ENCODE assay signal across 8 cellular contexts in genomic region chr2:224885836-224886547, GRCh38.
DNase-seq lines count a peak whose midpoint lies in the region; ATAC-seq, FAIRE-seq and TF ChIP-seq lines count a peak whose summit lies in the region.

No MANE protein-coding gene starts in this region.

- peaks cover 44% of the 10 kb centered on the region for H3K36me3 Mint-ChIP-seq in memory B cell
- peaks cover 0 to 7% (median 0%) of the 10 kb centered on the region in 3 experiments; a peak in 1 of 7 replicates for H3K36me3 Mint-ChIP-seq in H9 (ENCODE audit: insufficient read depth in 1 of 3, low read depth in 3 of 3)

- H3K4me2 ChIP-seq in H9 (ENCODE audit: insufficient read depth, insufficient read length, low read length), result no peak overlapping the region

- no peaks in the 10 kb centered on the region for H3K27me3 Mint-ChIP-seq in memory B cell
- H3K27me3 Mint-ChIP-seq in H9 (ENCODE audit: low read depth), result peaks cover 9% of the 10 kb centered on the region

- DNase-seq in memory B cell (ENCODE audit: low spot score in 2 of 2) (no peak), H9 (no peak), NCI-H2227 (lab: John Stamatoyannopoulos, UW; ENCODE audit: unreplicated experiment) (no peak), suprapubic skin (ENCODE audit: low spot score in 2 of 2) (no peak), kidney (no peak)

- H2BK120ac ChIP-seq in H9 (ENCODE audit: low read depth, low read length, poor library complexity, severe bottlenecking), result no peak overlapping the region

- intact Hi-C loops in kidney (cut with DNase I), result no loop called here

- H2AFZ ChIP-seq in H9 (ENCODE audit: low read length), result no peak overlapping the region

- H3K36me3 ChIP-seq in suprapubic skin (no peaks in the 10 kb centered on the region), kidney (ENCODE audit: control insufficient read depth in 1 of 2, insufficient read depth in 2 of 2, low read length in 2 of 2) (no peaks in the 10 kb centered on the region)

- no peak overlapping the region for H2BK20ac ChIP-seq in H9 (ENCODE audit: low read depth, low read length, poor library complexity, severe bottlenecking)

- H4K8ac ChIP-seq in H9 (replicated peaks; ENCODE audit: insufficient read length, low read depth, low read length), result no peak overlapping the region

- H2AK5ac ChIP-seq in H9 (ENCODE audit: insufficient read length, low read length), result no peak overlapping the region

- H3K27ac Mint-ChIP-seq in memory B cell, result peak overlapping the region; percentile 90
- no peak overlapping the region for H3K27ac Mint-ChIP-seq in H9

- H3K4me3 Mint-ChIP-seq in memory B cell, result no peak overlapping the region
- no peak overlapping the region for H3K4me3 Mint-ChIP-seq in H9

- no peaks in the 10 kb centered on the region for H4K20me1 ChIP-seq in H9 (ENCODE audit: control insufficient read depth, insufficient read depth, insufficient read length)

- no peak overlapping the region for H3K14ac ChIP-seq in H9 (ENCODE audit: insufficient read depth, low read length)

- no peak overlapping the region for H3K23ac ChIP-seq in H9 (ENCODE audit: insufficient read length, low read depth, low read length)

- H3K9ac ChIP-seq in H9 (ENCODE audit: extremely low read depth, insufficient read length, low read length), result no peak overlapping the region
- no peak overlapping the region for H3K9ac ChIP-seq in kidney (ENCODE audit: low read length in 2 of 2)

- TF ChIP-seq POLR2A in suprapubic skin (IDR thresholded peaks at IDR 0.05), result no peak

- H4K5ac ChIP-seq in H9 (ENCODE audit: insufficient read length, low read depth, low read length), result no peak overlapping the region

- no peak overlapping the region for H2BK12ac ChIP-seq in H9 (ENCODE audit: insufficient read length, low read depth, low read length)

- H3K56ac ChIP-seq in H9 (ENCODE audit: insufficient read length, low read depth, low read length), result no peak overlapping the region

- no CpG with 5 or more reads among the region's 9 CpGs for WGBS in H9 (ENCODE audit: extremely low coverage, insufficient read length, low lambda C conversion rate)
- 83% methylated on average over 9 of the region's 9 CpGs for WGBS in suprapubic skin

- no peaks in the 10 kb centered on the region for H3K23me2 ChIP-seq in H9 (ENCODE audit: insufficient read length, low read depth, low read length, poor library complexity, severe bottlenecking)

- H4K91ac ChIP-seq in H9 (ENCODE audit: insufficient read length, low read depth, low read length), result no peak overlapping the region

- H3K9me3 ChIP-seq in H9 (ENCODE audit: control insufficient read depth, low read depth, low read length), result no peaks in the 10 kb centered on the region
- no peaks in the 10 kb centered on the region for H3K9me3 ChIP-seq in suprapubic skin
- H3K9me3 ChIP-seq in kidney (ENCODE audit: control insufficient read depth in 1 of 2, low read length in 2 of 2), result no peaks in the 10 kb centered on the region

- no peak overlapping the region for H2BK5ac ChIP-seq in H9 (ENCODE audit: insufficient read length, low read length)

- ATAC-seq in GM18873 (IDR thresholded peaks at IDR 0.05; ENCODE audit: low FRiP score, unreplicated experiment) (peak; percentile 86), HG02885 (IDR thresholded peaks at IDR 0.05; ENCODE audit: poor library complexity, unreplicated experiment) (peak; percentile 95), SK-N-SH treated with all-trans-retinoic acid at 6 μM for 48 hours (peak; percentile 27; the same call in 2 of the 3 replicates), memory B cell (ENCODE audit: low read depth) (no peak)

- no peak overlapping the region for H2BK15ac ChIP-seq in H9 (ENCODE audit: low read depth, low read length)

- H3K9me3 Mint-ChIP-seq in memory B cell, result no peaks in the 10 kb centered on the region
- peaks cover 0 to 4% of the 10 kb centered on the region in 2 experiments; a peak in 2 of 5 replicates for H3K9me3 Mint-ChIP-seq in H9

- H3K4me1 ChIP-seq in H9 (ENCODE audit: insufficient read depth, low read length), result no peaks in the 10 kb centered on the region
- H3K4me1 ChIP-seq in suprapubic skin, result peaks cover 3% of the 10 kb centered on the region
- H3K4me1 ChIP-seq in kidney (ENCODE audit: control insufficient read depth in 1 of 2, insufficient read depth in 1 of 2, low read depth in 1 of 2, low read length in 2 of 2), result no peaks in the 10 kb centered on the region

- H3K27me3 ChIP-seq in H9 (ENCODE audit: insufficient read depth, low read length) (no peaks in the 10 kb centered on the region), suprapubic skin (no peaks in the 10 kb centered on the region)

- TF ChIP-seq EP300 in suprapubic skin (IDR thresholded peaks at IDR 0.05), result no peak

- H3K4ac ChIP-seq in H9 (ENCODE audit: low read depth, low read length), result no peak overlapping the region

- H3K4me3 ChIP-seq in suprapubic skin (no peak overlapping the region), kidney (ENCODE audit: low read length in 2 of 2) (no peak overlapping the region)

- H3K79me2 ChIP-seq in H9 (ENCODE audit: insufficient read depth, low read length), result no peaks in the 10 kb centered on the region

- no peak for TF ChIP-seq CTCF in H9 (conservative IDR thresholded peaks at IDR 0.05)
- TF ChIP-seq CTCF in suprapubic skin (IDR thresholded peaks at IDR 0.05), result no peak
- no peak for TF ChIP-seq CTCF in kidney (IDR thresholded peaks at IDR 0.05; ENCODE audit: borderline replicate concordance, extremely low read depth, insufficient read depth)

- no peak overlapping the region for H3K18ac ChIP-seq in H9 (ENCODE audit: insufficient read length, low read depth, low read length)

- no peak for FAIRE-seq in kidney (lab: Jason Lieb, UNC)

- no peak overlapping the region for H3T11ph ChIP-seq in H9 (ENCODE audit: low read length)

- H3K27ac ChIP-seq in H9 (ENCODE audit: insufficient read length, low read depth, low read length), result no peak overlapping the region
- H3K27ac ChIP-seq in suprapubic skin, result no peak overlapping the region
- H3K27ac ChIP-seq in kidney (ENCODE audit: low read depth in 2 of 2, low read length in 2 of 2), result no peak overlapping the region

- peaks cover 24% of the 10 kb centered on the region for H3K4me1 Mint-ChIP-seq in memory B cell
- H3K4me1 Mint-ChIP-seq in H9, result peaks cover 0 to 4% of the 10 kb centered on the region in 2 experiments; a peak in 1 of 4 replicates

- no peaks in the 10 kb centered on the region for H3K79me1 ChIP-seq in H9 (ENCODE audit: insufficient read depth, low read depth, low read length, poor library complexity, severe bottlenecking)

TF ChIP-seq in SK-N-SH treated with all-trans-retinoic acid at 6 μM for 48 hours, 23 proteins besides CTCF, POLR2A, EP300 and RAD21 (continues in another document):
- TF ChIP-seq CSRNP3 (CRISPR knock-in tag; IDR thresholded peaks at IDR 0.05) (no peak), PATZ1 (CRISPR knock-in tag; IDR thresholded peaks at IDR 0.05; ENCODE audit: borderline replicate concordance) (no peak), ZFP3 (CRISPR knock-in tag; IDR thresholded peaks at IDR 0.05) (no peak), TSHZ2 (CRISPR knock-in tag; IDR thresholded peaks at IDR 0.05) (no peak), RARB (CRISPR knock-in tag; IDR thresholded peaks at IDR 0.05) (no peak), OSR1 (CRISPR knock-in tag; IDR thresholded peaks at IDR 0.05) (no peak), ZNF565 (CRISPR knock-in tag; conservative IDR thresholded peaks at IDR 0.05; ENCODE audit: low read depth) (no peak)
